ENCODE assay signal across 19 cellular contexts in the genomic region with DNA sequence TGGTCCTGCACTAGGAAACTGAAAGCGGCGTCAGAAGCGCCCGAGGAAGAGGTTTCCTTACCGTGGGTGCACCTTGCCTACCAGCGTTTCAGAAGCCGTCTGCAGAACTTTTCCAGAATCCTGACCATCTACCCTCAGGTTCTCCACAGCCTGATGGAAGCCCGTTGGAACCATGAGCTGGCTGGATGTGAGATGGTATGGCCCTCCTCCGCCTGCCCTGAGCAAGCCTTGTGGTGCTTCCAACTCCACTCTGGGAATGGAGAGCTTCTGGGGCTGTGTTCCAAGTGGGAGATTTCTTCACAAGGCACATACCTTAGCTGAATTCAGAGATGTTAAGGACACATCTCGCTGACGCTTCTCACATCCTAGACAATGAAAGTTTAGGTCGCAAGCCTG. TPM values are rescaled to one million over a fixed set of nuclear protein-coding genes. Genes with fewer than 3 reads are reported as not detected.
DNase-seq lines count a peak whose midpoint lies in the region; ATAC-seq and TF ChIP-seq lines count a peak whose summit lies in the region.
"Had no signal": no experiment of that assay in that cellular context is flagged by ENCODE, and none has a peak within 500 bp of the region (broad histone marks: within the 10 kb centered on the region; RNA-seq: fewer than 3 reads in every experiment).

No MANE protein-coding gene starts in this region.

- H3K27ac ChIP-seq in body of pancreas (peak overlapping the region in 3 of 4 donors; percentile 45 to 69 (median 57)), fibroblast of lung (ENCODE audit: insufficient read depth, low read length) (peak overlapping the region; percentile 26), spleen (peak overlapping the region in 4 of 8 donors; percentile 7 to 48 (median 28)), vagina (no peak overlapping the region), foreskin keratinocyte (no peak overlapping the region), stomach (no peak overlapping the region)
- H3K27ac ChIP-seq: Peyer's patch had no signal

- H2AFZ ChIP-seq in fibroblast of lung (ENCODE audit: low read length): no peak overlapping the region

- WGBS in body of pancreas, 2 donors: 71 to 77% methylated on average over 9 to 12 of the region's 12 CpGs
- 70 to 96% (median 89%) methylated on average over 11 to 12 of the region's 12 CpGs for WGBS in spleen, 5 donors
- 91 to 95% (median 92%) methylated on average over 12 of the region's 12 CpGs for WGBS in stomach, 5 donors

- H3K4me1 ChIP-seq in body of pancreas (peaks cover 28% of the 10 kb centered on the region), fibroblast of lung (ENCODE audit: control insufficient read depth, extremely low read depth, insufficient read depth, low read length) (peaks cover 12% of the 10 kb centered on the region), spleen (peaks cover 0 to 23% (median 3%) of the 10 kb centered on the region in 6 donors), vagina (peaks cover 12% of the 10 kb centered on the region), foreskin keratinocyte (no peaks in the 10 kb centered on the region), stomach (no peaks in the 10 kb centered on the region)
- H3K4me1 ChIP-seq: Peyer's patch had no signal

- H3K4me3 ChIP-seq in body of pancreas (no peak overlapping the region), fibroblast of lung (replicated peaks in 1 of 4; ENCODE audit: control extremely low read depth in 1 of 4, insufficient read depth in 1 of 4, low read depth in 3 of 4, low read length in 4 of 4) (no peak overlapping the region), spleen (no peak overlapping the region), vagina (no peak overlapping the region), stomach (no peak overlapping the region)
- H3K4me3 ChIP-seq: K562, Peyer's patch had no signal

- intact Hi-C loops in body of pancreas (cut with DNase I) (no loop called here), left ventricle myocardium superior (cut with micrococcal nuclease) (no loop called here), spleen (cut with DNase I; ENCODE audit: low total_unique reads) (no loop called here), vagina (cut with DNase I) (no loop called here), stomach (cut with DNase I; ENCODE audit: low total_unique reads) (no loop called here)

- no peak overlapping the region for H3K9ac ChIP-seq in fibroblast of lung (ENCODE audit: insufficient read depth, low read length)

- H4K20me1 ChIP-seq in fibroblast of lung (ENCODE audit: control insufficient read depth, extremely low read depth, insufficient read depth, low read length): no peaks in the 10 kb centered on the region

- H3K27me3 ChIP-seq in body of pancreas (no peaks in the 10 kb centered on the region), fibroblast of lung (ENCODE audit: control insufficient read depth, insufficient read depth, low read length) (no peaks in the 10 kb centered on the region), spleen (replicated peaks in 1 of 7) (no peaks in the 10 kb centered on the region), vagina (no peaks in the 10 kb centered on the region), foreskin keratinocyte (no peaks in the 10 kb centered on the region), stomach (no peaks in the 10 kb centered on the region)
- H3K27me3 ChIP-seq: Peyer's patch had no signal

- H3K9me3 ChIP-seq in body of pancreas (no peaks in the 10 kb centered on the region), fibroblast of lung (ENCODE audit: control insufficient read depth, insufficient read depth, low read depth, low read length) (no peaks in the 10 kb centered on the region), spleen (peaks cover 0 to 9% (median 0%) of the 10 kb centered on the region in 8 donors), vagina (no peaks in the 10 kb centered on the region), stomach (no peaks in the 10 kb centered on the region)
- H3K9me3 ChIP-seq: Peyer's patch had no signal

- H3K79me2 ChIP-seq in fibroblast of lung (ENCODE audit: control insufficient read depth, insufficient read depth, low read length): no peaks in the 10 kb centered on the region

- no peak for TF ChIP-seq EP300 in stomach (IDR thresholded peaks at IDR 0.05)

- H3K4me2 ChIP-seq in fibroblast of lung (ENCODE audit: extremely low read depth, insufficient read depth, low read length): peak overlapping the region; percentile 54

- DNase-seq in body of pancreas (peak; percentile 31 to 49 (median 34)), fibroblast of lung (ENCODE audit: low read depth in 2 of 2) (peak in 1 of 2 donors; percentile 8), left ventricle myocardium superior (no peak), spleen (peak; percentile 35), vagina (ENCODE audit: extremely low spot score in 2 of 2) (no peak), foreskin keratinocyte (no peak), stomach (no peak)
- DNase-seq: ACHN; C1 segment of cervical spinal cord; CD8-positive, alpha-beta memory T cell; DMS53; NCI-H1092 treated with DMSO at 0.1 percent for 48 hours; NCI-H2081 treated with DMSO at 0.1 percent for 48 hours; NCI-H510A; NCI-H748 treated with DMSO at 0.1 percent for 48 hours; NK-92 treated with Interleukin-12 subunit alpha and Interleukin-12 subunit beta, amount 100 ng/mL, for 24 hours; SHP77 had no signal

- TF ChIP-seq POLR2A in body of pancreas (IDR thresholded peaks at IDR 0.05) (no peak), spleen (IDR thresholded peaks at IDR 0.05) (no peak), vagina (IDR thresholded peaks at IDR 0.05) (no peak), stomach (IDR thresholded peaks at IDR 0.05) (no peak)

- ATAC-seq in body of pancreas (peak; percentile 29), left ventricle myocardium superior (peak; percentile 35), foreskin keratinocyte (no peak)

- H3K36me3 ChIP-seq in body of pancreas (replicated peaks in 1 of 2; ENCODE audit: insufficient read depth in 1 of 2, low read depth in 2 of 2): peaks cover 9 to 34% of the 10 kb centered on the region in 2 donors
- H3K36me3 ChIP-seq in fibroblast of lung (ENCODE audit: control insufficient read depth, insufficient read depth, low read length): peaks cover 46% of the 10 kb centered on the region
- peaks cover 19 to 100% (median 95%) of the 10 kb centered on the region in 6 donors for H3K36me3 ChIP-seq in spleen
- H3K36me3 ChIP-seq in vagina: peaks cover 6 to 86% of the 10 kb centered on the region in 2 donors
- H3K36me3 ChIP-seq in stomach: peaks cover 92 to 100% (median 100%) of the 10 kb centered on the region in 4 donors

- TF ChIP-seq CTCF in body of pancreas (IDR thresholded peaks at IDR 0.05) (no peak), fibroblast of lung (conservative IDR thresholded peaks at IDR 0.05 in 1 of 2, IDR thresholded peaks at IDR 0.05 in 1 of 2; ENCODE audit: low read depth in 1 of 2, low read length in 2 of 2) (no peak), spleen (IDR thresholded peaks at IDR 0.05 in 8 of 11, conservative IDR thresholded peaks at IDR 0.05 in 3 of 11) (no peak), vagina (IDR thresholded peaks at IDR 0.05) (no peak), foreskin keratinocyte (conservative IDR thresholded peaks at IDR 0.05) (no peak), stomach (IDR thresholded peaks at IDR 0.05) (no peak)

RNA-seq across cellular contexts. Expression of a gene that starts 51.8 kb away (rescaled TPM):
- 10 to 100 TPM in 1 of 2 donors, 1 to 10 TPM in 1; 8.3 to 17.5 TPM for total RNA-seq in body of pancreas
- 25.4 and 28.7 TPM in 2 replicates for total RNA-seq in fibroblast of lung
- polyA plus RNA-seq in fibroblast of lung: 10.1 and 13.1 TPM in 2 replicates
- polyA plus RNA-seq in fibroblast of lung (2012): 15.0 and 17.0 TPM in 2 replicates
- polyA minus RNA-seq in fibroblast of lung (ENCODE audit: low replicate concordance): 8.7 and 9.9 TPM in 2 replicates
- 9.1 TPM for total RNA-seq in left ventricle myocardium superior
- total RNA-seq in spleen: 10 to 100 TPM; 20.3 to 47.4 (median 29.0) TPM
- 10 to 100 TPM in 2 of 3 donors, 1 to 10 TPM in 1; 9.7 to 22.2 (median 18.9) TPM for polyA plus RNA-seq in spleen
- 11.8 TPM for total RNA-seq in vagina
- 7.3 and 9.7 TPM in 2 replicates for total RNA-seq in foreskin keratinocyte
- polyA plus RNA-seq in foreskin keratinocyte: 9.8 and 14.0 TPM in 2 replicates
- 100 to 1,000 TPM in 1 of 5 donors, 10 to 100 TPM in 2, 1 to 10 TPM in 2; 2.3 to 122 (median 13.0) TPM for total RNA-seq in stomach
- polyA plus RNA-seq in stomach: 10 to 100 TPM; 11.4 to 17.4 (median 13.4) TPM

Comparison
In these comparisons a context has a peak if more than half of its experiments do, and no peak if none do; other contexts are left out.
1. DNase-seq: peak in body of pancreas (4 of 4) and spleen (single experiment); none in left ventricle myocardium superior (single experiment), vagina (0 of 2), foreskin keratinocyte (0 of 2) and stomach (single experiment).
2. H3K27ac ChIP-seq: peak in body of pancreas (3 of 4) and fibroblast of lung (single experiment); none in vagina (single experiment), foreskin keratinocyte (single experiment) and stomach (0 of 5).